Comparison of ENCODE assay signal across 1 cellular context in genomic region chr16:20765732-20766131, GRCh38.
TF ChIP-seq lines count a peak whose summit lies in the region.

No MANE protein-coding gene starts in this region.

TF ChIP-seq in K562, 482 proteins besides CTCF, POLR2A, EP300 and RAD21:
- no peak for TF ChIP-seq CBX2 (IDR thresholded peaks at IDR 0.05; ENCODE audit: insufficient read depth, low read length, poor library complexity, severe bottlenecking)
- TF ChIP-seq CEBPG (CRISPR knock-in tag; IDR thresholded peaks at IDR 0.05), result 0 out of 2 replicates have a peak, but pooled peaks have one; percentile 12
- TF ChIP-seq CEBPG (tag; conservative IDR thresholded peaks at IDR 0.05 in 1 of 2, IDR thresholded peaks at IDR 0.05 in 1 of 2), result peak; percentile 72 to 83
- no peak for TF ChIP-seq L3MBTL2 (IDR thresholded peaks at IDR 0.05)
- peak; percentile 23 for TF ChIP-seq POLR2H (tag; IDR thresholded peaks at IDR 0.05; ENCODE audit: low read depth)
- peak; percentile 43 for TF ChIP-seq PRDM10 (IDR thresholded peaks at IDR 0.05; ENCODE audit: partially characterized antibody)
- no peak for TF ChIP-seq AFF1 (IDR thresholded peaks at IDR 0.05; ENCODE audit: low read depth in 1 of 2, partially characterized antibody in 2 of 2)
- TF ChIP-seq CEBPB (tag; IDR thresholded peaks at IDR 0.05), result peak; percentile 92
- TF ChIP-seq ZNF311 (CRISPR knock-in tag; IDR thresholded peaks at IDR 0.05), result no peak
- no peak for TF ChIP-seq ILK (tag; IDR thresholded peaks at IDR 0.05; ENCODE audit: borderline replicate concordance, low read depth)
- no peak for TF ChIP-seq LARP7 (IDR thresholded peaks at IDR 0.05)
- no peak for TF ChIP-seq BRF2 (IDR thresholded peaks at IDR 0.05; ENCODE audit: borderline replicate concordance, insufficient read depth, insufficient read length)
- TF ChIP-seq VEZF1 (CRISPR knock-in tag; IDR thresholded peaks at IDR 0.05), result no peak
- no peak for TF ChIP-seq PBX2 (CRISPR knock-in tag; IDR thresholded peaks at IDR 0.05; ENCODE audit: low read depth)
- TF ChIP-seq PBX2 (tag; conservative IDR thresholded peaks at IDR 0.05; ENCODE audit: low read depth), result no peak
- TF ChIP-seq RBBP5 (IDR thresholded peaks at IDR 0.05; ENCODE audit: borderline replicate concordance, insufficient read depth, low read length, poor library complexity, severe bottlenecking), result no peak
- no peak for TF ChIP-seq ZNF75A (CRISPR knock-in tag; IDR thresholded peaks at IDR 0.05)
- no peak for TF ChIP-seq NFE2L1 (tag; IDR thresholded peaks at IDR 0.05; ENCODE audit: borderline replicate concordance, low read depth)
- TF ChIP-seq FOXK2 (conservative IDR thresholded peaks at IDR 0.05 in 1 of 2, IDR thresholded peaks at IDR 0.05 in 1 of 2; ENCODE audit: low read depth in 2 of 2), result 0 out of 4 replicates have a peak, but pooled peaks of 1 of the 2 experiments have one; percentile 13
- TF ChIP-seq ZBTB11 (CRISPR knock-in tag; IDR thresholded peaks at IDR 0.05), result 0 out of 6 replicates have a peak, but pooled peaks of 1 of the 3 experiments have one; percentile 8
TF ChIP-seq in K562: peak in this region for 6.
